Comparison of ENCODE assay signal across 9 cellular contexts in genomic region chr10:35607475-35608316, GRCh38. TPM values are rescaled to one million over a fixed set of nuclear protein-coding genes. Genes with fewer than 3 reads are reported as not detected.
DNase-seq lines count a peak whose midpoint lies in the region; ATAC-seq and TF ChIP-seq lines count a peak whose summit lies in the region.
"Had no signal": no experiment of that assay in that cellular context is flagged by ENCODE, and none has a peak within 500 bp of the region (broad histone marks: within the 10 kb centered on the region; RNA-seq: fewer than 3 reads in every experiment).

No MANE protein-coding gene starts in this region.

- H3K27me3 ChIP-seq in gastrocnemius medialis, result peaks cover 24 to 43% (median 27%) of the 10 kb centered on the region in 3 donors

- H3K9me3 ChIP-seq in T-helper 17 cell (ENCODE audit: control insufficient read depth, low read length, poor library complexity, severe bottlenecking) (no peaks in the 10 kb centered on the region), gastrocnemius medialis (no peaks in the 10 kb centered on the region)

- in situ Hi-C loops in gastrocnemius medialis (cut with MboI; ENCODE audit: low sequenced_read_pairs in 4 of 4), result no loop called here

- no peaks in the 10 kb centered on the region for H3K36me3 Mint-ChIP-seq in T-helper 17 cell (ENCODE audit: low read depth)

- peak; percentile 8 for DNase-seq in ELR (ENCODE audit: low read depth)
- DNase-seq in T-helper 17 cell, result no peak
- peak; percentile 10 for DNase-seq in fibroblast of the aortic adventitia (ENCODE audit: low read depth)
- DNase-seq in gastrocnemius medialis, result no peak
- no peak for DNase-seq in RKO (ENCODE audit: low spot score)
- DNase-seq: NCI-H1048 had no signal

- no peak for TF ChIP-seq CTCF in fibroblast of the aortic adventitia (IDR thresholded peaks at IDR 0.05; ENCODE audit: insufficient read depth, low read length)
- no peak for TF ChIP-seq CTCF in gastrocnemius medialis (IDR thresholded peaks at IDR 0.05 in 4 of 5, conservative IDR thresholded peaks at IDR 0.05 in 1 of 5)

- no peak overlapping the region for H3K27ac ChIP-seq in gastrocnemius medialis

- ATAC-seq in T-helper 17 cell, result peak; percentile 37
- no peak for ATAC-seq in gastrocnemius medialis
- ATAC-seq in GM21515 (IDR thresholded peaks at IDR 0.05; ENCODE audit: unreplicated experiment), result no peak
- ATAC-seq in GM18870 (IDR thresholded peaks at IDR 0.05; ENCODE audit: unreplicated experiment), result no peak
- ATAC-seq in GM21825 (IDR thresholded peaks at IDR 0.05; ENCODE audit: unreplicated experiment), result no peak

- peaks cover 0 to 8% of the 10 kb centered on the region in 2 donors for H3K4me1 ChIP-seq in gastrocnemius medialis

- H3K27ac Mint-ChIP-seq in T-helper 17 cell, result no peak overlapping the region

- H3K4me3 Mint-ChIP-seq in T-helper 17 cell, result peak overlapping the region; percentile 80

- no peak for TF ChIP-seq POLR2A in gastrocnemius medialis (IDR thresholded peaks at IDR 0.05)

- peak overlapping the region; percentile 49 for H3K4me3 ChIP-seq in fibroblast of the aortic adventitia (ENCODE audit: low read depth, low read length)
- H3K4me3 ChIP-seq in gastrocnemius medialis, result peak overlapping the region; percentile 41 to 61 (median 46)

- intact Hi-C loops in gastrocnemius medialis (cut with DNase I; ENCODE audit: low total_unique reads), result no loop called here

- H3K36me3 ChIP-seq in gastrocnemius medialis, result no peaks in the 10 kb centered on the region

- H3K27me3 Mint-ChIP-seq in T-helper 17 cell, result peaks cover 68% of the 10 kb centered on the region

- peaks cover 5% of the 10 kb centered on the region for H3K4me1 Mint-ChIP-seq in T-helper 17 cell

RNA-seq across cellular contexts. Expression of gene GJD4, which starts 2.6 kb away (rescaled TPM):
- total RNA-seq in T-helper 17 cell (under 1 TPM in 1 of 2 donors, not detected in 1; 0.22 TPM), fibroblast of the aortic adventitia (ENCODE audit: low replicate concordance) (0.09 TPM in 1 of 2 replicates, not detected in the other), gastrocnemius medialis (not detected)

RNA-seq across cellular contexts. Expression of gene FZD8, which starts 34.4 kb away (rescaled TPM):
- total RNA-seq in T-helper 17 cell (1 to 10 TPM; 1.5 to 2.0 TPM), fibroblast of the aortic adventitia (ENCODE audit: low replicate concordance) (8.8 and 15.4 TPM in 2 replicates), gastrocnemius medialis (1 to 10 TPM; 3.0 to 9.3 (median 4.1) TPM)

Comparison
In these comparisons a context has a peak if more than half of its experiments do, and no peak if none do; other contexts are left out.
1. DNase-seq: peak in ELR (single experiment) and fibroblast of the aortic adventitia (single experiment); none in T-helper 17 cell (0 of 3), gastrocnemius medialis (0 of 2) and RKO (single experiment).